ENCODE assay signal across 18 cellular contexts in the genomic region with DNA sequence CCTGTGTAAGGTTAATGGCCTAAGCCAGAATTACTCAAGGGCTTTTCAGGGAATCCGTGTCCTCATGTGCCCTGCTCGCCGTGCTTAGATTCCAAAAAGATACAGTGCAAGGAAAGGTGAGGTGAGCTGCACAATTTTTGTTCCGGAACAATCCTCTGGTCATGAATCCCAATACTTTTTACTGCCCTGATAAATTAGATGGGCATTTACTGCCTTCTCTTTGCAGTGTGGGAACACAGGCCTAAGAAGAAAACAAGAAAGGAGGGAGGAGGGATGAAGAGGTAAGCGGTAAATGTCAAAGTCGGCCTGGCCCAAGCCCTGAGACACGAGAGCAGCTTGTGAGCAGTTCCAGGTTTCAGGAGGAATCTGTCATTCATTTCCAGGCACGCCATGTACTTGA.
"Had no signal": no experiment of that assay in that cellular context is flagged by ENCODE, and none has a peak within 500 bp of the region (broad histone marks: within the 10 kb centered on the region; RNA-seq: fewer than 3 reads in every experiment).

No MANE protein-coding gene starts in this region.

- H3K36me3 Mint-ChIP-seq: immature natural killer cell, memory B cell had no signal

- DNase-seq: dermis blood vessel endothelial cell; dorsolateral prefrontal cortex; effector CD4-positive, alpha-beta T cell; effector memory CD4-positive, alpha-beta T cell; foreskin keratinocyte; heart left ventricle; immature natural killer cell; islet precursor cell; kidney; kidney glomerular epithelial cell; left colon; left ventricle myocardium inferior; mammary epithelial cell; mesendoderm; midbrain had no signal

- H3K9me3 Mint-ChIP-seq: immature natural killer cell, memory B cell had no signal

- ATAC-seq: foreskin keratinocyte, gastroesophageal sphincter, heart left ventricle, left colon, left lobe of liver had no signal

- H3K27ac Mint-ChIP-seq: immature natural killer cell, memory B cell had no signal

- H3K4me3 Mint-ChIP-seq: immature natural killer cell, memory B cell had no signal

- H3K4me1 Mint-ChIP-seq: immature natural killer cell, memory B cell had no signal
